Comparison of ENCODE assay signal across 8 cellular contexts in genomic region chr7:154503962-154504550, GRCh38.
DNase-seq lines count a peak whose midpoint lies in the region; ATAC-seq and TF ChIP-seq lines count a peak whose summit lies in the region.

No MANE protein-coding gene starts in this region.

- no peak for ATAC-seq in GM21515 (IDR thresholded peaks at IDR 0.05; ENCODE audit: unreplicated experiment)

- H3K27ac Mint-ChIP-seq in Caco-2 (ENCODE audit: unreplicated experiment), result no peak overlapping the region
- no peak overlapping the region for H3K27ac Mint-ChIP-seq in neural crest cell (ENCODE audit: unreplicated experiment)

- H3K36me3 Mint-ChIP-seq in Caco-2 (ENCODE audit: insufficient read depth, unreplicated experiment) (no peaks in the 10 kb centered on the region), neural crest cell (ENCODE audit: low read depth) (peaks cover 3% of the 10 kb centered on the region)

- H3K36me3 ChIP-seq in Caco-2 (ENCODE audit: control insufficient read depth, insufficient read depth, low read length), result no peaks in the 10 kb centered on the region

- no peak overlapping the region for H3K4me3 Mint-ChIP-seq in Caco-2 (ENCODE audit: unreplicated experiment)
- H3K4me3 Mint-ChIP-seq in neural crest cell, result no peak overlapping the region

- CTCF ChIA-PET in Caco-2 (lab: Charles Lee), result no interaction called here
- CTCF ChIA-PET in HEK293T (lab: Yijun Ruan, JAX), result interaction anchor here (0.6 to 1.2 kb wide), 6 partner anchors 17 to 259 kb away, joined by 3 read pairs; no protein-coding TSS in a partner anchor

- BruUV-seq in Caco-2 (replicated peaks; lab: Mats Ljungman, UMichigan), result no TSS peak

- H3K27me3 ChIP-seq in Caco-2 (replicated peaks; ENCODE audit: control insufficient read depth, insufficient read depth, low read length) (no peaks in the 10 kb centered on the region), dorsolateral prefrontal cortex (no peaks in the 10 kb centered on the region)

- peak; percentile 30 to 59 for TF ChIP-seq CTCF in Caco-2 (IDR thresholded peaks at IDR 0.05; ENCODE audit: insufficient read depth in 1 of 2, low read depth in 1 of 2, low read length in 1 of 2, severe bottlenecking in 1 of 2, unreplicated experiment in 1 of 2)
- TF ChIP-seq CTCF in dorsolateral prefrontal cortex (IDR thresholded peaks at IDR 0.05 in 54 of 56, conservative IDR thresholded peaks at IDR 0.05 in 2 of 56; ENCODE audit: low read depth in 1 of 56, partially characterized antibody in 56 of 56), result peak; percentile 59 to 91 (median 78)
- peak; percentile 84 for TF ChIP-seq CTCF in neural crest cell (conservative IDR thresholded peaks at IDR 0.05)
- no peak for TF ChIP-seq CTCF in coronary artery (IDR thresholded peaks at IDR 0.05)

- H3K27me3 Mint-ChIP-seq in Caco-2 (ENCODE audit: insufficient read depth, unreplicated experiment), result no peaks in the 10 kb centered on the region
- H3K27me3 Mint-ChIP-seq in neural crest cell (ENCODE audit: low read depth), result peaks cover 36% of the 10 kb centered on the region

- H3K4me3 ChIP-seq in Caco-2 (ENCODE audit: low read depth, low read length) (no peak overlapping the region), dorsolateral prefrontal cortex (peak overlapping the region in 1 of 59 donors; percentile 10), coronary artery (no peak overlapping the region)

- H3K27ac ChIP-seq in dorsolateral prefrontal cortex, result no peak overlapping the region
- H3K27ac ChIP-seq in coronary artery, result no peak overlapping the region

- H3K9me3 ChIP-seq in Caco-2, result 0 out of 2 replicates have a peak, but pooled peaks cover 3% of the 10 kb centered on the region

- H3K4me1 ChIP-seq in Caco-2, result no peaks in the 10 kb centered on the region

- DNase-seq in Caco-2, result peak in 1 of 2 experiments; percentile 15
- DNase-seq in HEK293T (ENCODE audit: extremely low spot score), result peak; percentile 39
- DNase-seq in NCI-H69 (lab: John Stamatoyannopoulos, UW), result peak; percentile 61
- no peak for DNase-seq in dorsolateral prefrontal cortex
- no peak for DNase-seq in neural crest cell (ENCODE audit: low read depth, low spot score)
- DNase-seq in coronary artery (ENCODE audit: low spot score), result no peak
- DNase-seq in activated CD8-positive, alpha-beta memory T cell treated with anti-CD3 and anti-CD28 coated beads, Interleukin-2, amount 50 U/mL, for 4 hours, result no peak

- H3K9me3 Mint-ChIP-seq in Caco-2 (ENCODE audit: unreplicated experiment), result peaks cover 10% of the 10 kb centered on the region
- H3K9me3 Mint-ChIP-seq in neural crest cell, result peaks cover 16% of the 10 kb centered on the region

- H3K4me1 Mint-ChIP-seq in Caco-2 (ENCODE audit: low read depth, unreplicated experiment) (no peaks in the 10 kb centered on the region), neural crest cell (no peaks in the 10 kb centered on the region)

- intact Hi-C loops in Caco-2 (cut with micrococcal nuclease; ENCODE audit: unreplicated experiment) (no loop called here), dorsolateral prefrontal cortex (cut with DNase I) (loop anchor here (5.0 to 10.0 kb wide), 3 partner anchors 77 to 241 kb away; no protein-coding TSS in a partner anchor)

- POLR2A ChIA-PET in Caco-2 (lab: Charles Lee) (no interaction called here), HEK293T (lab: Yijun Ruan, JAX) (no interaction called here)

TF ChIP-seq in HEK293T, 16 proteins besides CTCF, POLR2A, EP300 and RAD21:
- TF ChIP-seq L3MBTL2 (conservative IDR thresholded peaks at IDR 0.05) (no peak), ZNF384 (IDR thresholded peaks at IDR 0.05) (no peak), FOXM1 (IDR thresholded peaks at IDR 0.05; ENCODE audit: borderline replicate concordance) (no peak), BHLHE40 (IDR thresholded peaks at IDR 0.05; ENCODE audit: borderline replicate concordance) (no peak)

Comparison
In these comparisons a context has a peak if more than half of its experiments do, and no peak if none do; other contexts are left out.
1. DNase-seq: peak in HEK293T (single experiment) and NCI-H69 (single experiment); none in dorsolateral prefrontal cortex (0 of 10), neural crest cell (single experiment), coronary artery (single experiment) and activated CD8-positive, alpha-beta memory T cell treated with anti-CD3 and anti-CD28 coated beads, Interleukin-2, amount 50 U/mL, for 4 hours (single experiment).